ENCODE assay signal across 20 cellular contexts in the genomic region with DNA sequence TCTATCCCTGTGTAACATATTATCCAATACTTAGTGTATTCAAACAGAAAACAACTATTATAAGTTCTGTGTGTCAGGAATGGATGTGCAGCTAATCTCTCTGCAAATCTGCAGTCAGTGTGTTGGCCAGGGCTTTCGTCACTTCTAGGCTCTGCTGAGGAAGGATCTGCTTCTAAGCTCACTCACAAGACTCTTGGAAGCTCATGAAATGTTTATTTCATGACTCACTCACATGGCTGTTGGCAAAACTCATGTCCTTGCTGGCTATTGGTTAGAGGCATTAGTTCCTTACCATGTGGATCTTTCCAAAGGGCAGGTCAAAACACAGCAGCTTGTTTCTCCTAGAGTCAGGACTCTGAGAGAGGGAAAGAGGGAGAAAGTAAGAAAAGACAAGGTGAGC.
A peak's percentile ranks its signal among the peaks of the same experiment; 100 is the strongest.
DNase-seq lines count a peak whose midpoint lies in the region; ATAC-seq and TF ChIP-seq lines count a peak whose summit lies in the region.
"Had no signal": no experiment of that assay in that cellular context is flagged by ENCODE, and none has a peak within 500 bp of the region (broad histone marks: within the 10 kb centered on the region; RNA-seq: fewer than 3 reads in every experiment).

No MANE protein-coding gene starts in this region.

- H3K36me3 ChIP-seq in RWPE2 (ENCODE audit: low read depth) (no peaks in the 10 kb centered on the region), trophoblast cell (ENCODE audit: control insufficient read depth in 1 of 2, insufficient read depth in 2 of 2, low read length in 2 of 2) (no peaks in the 10 kb centered on the region)
- H3K36me3 ChIP-seq in effector memory CD4-positive, alpha-beta T cell (ENCODE audit: control insufficient read depth, insufficient read depth, low read length) = no peaks in the 10 kb centered on the region
- H3K36me3 ChIP-seq: pancreas, sigmoid colon, vagina had no signal

- H2AK5ac ChIP-seq in trophoblast cell (ENCODE audit: low read length) = no peak overlapping the region

- no peak overlapping the region for H3K4me2 ChIP-seq in trophoblast cell (ENCODE audit: low read length)

- no peak overlapping the region for H3K4ac ChIP-seq in trophoblast cell (ENCODE audit: low read depth, low read length)

- WGBS in trophoblast cell (ENCODE audit: extremely low coverage, insufficient coverage, insufficient read length) = no CpG with 5 or more reads among the region's 1 CpG

- ATAC-seq in RWPE2 (ENCODE audit: low read depth) (peak; percentile 92), HG02973 (IDR thresholded peaks at IDR 0.05; ENCODE audit: unreplicated experiment) (no peak)
- ATAC-seq: activated CD4-positive, alpha-beta T cell treated with anti-CD3 and anti-CD28 coated beads for 36 hours; activated CD8-positive, alpha-beta memory T cell treated with anti-CD3 and anti-CD28 coated beads, Interleukin-2, amount 10 ng/mL, durations not matched to agents 7 days and 5 days had no signal

- H3K4me3 ChIP-seq in RWPE2 (ENCODE audit: severe bottlenecking) (no peak overlapping the region), trophoblast cell (ENCODE audit: low read depth, low read length) (no peak overlapping the region)
- H3K4me3 ChIP-seq in effector memory CD4-positive, alpha-beta T cell (ENCODE audit: insufficient read depth, low read depth, low read length, poor library complexity, severe bottlenecking) = no peak overlapping the region
- H3K4me3 ChIP-seq: pancreas, sigmoid colon, vagina had no signal

- no peak for TF ChIP-seq CTCF in RWPE2 (IDR thresholded peaks at IDR 0.05; ENCODE audit: poor library complexity, severe bottlenecking)

- no peak overlapping the region for H4K91ac ChIP-seq in trophoblast cell (ENCODE audit: low read depth, low read length)

- H3K27ac Mint-ChIP-seq in activated CD4-positive, alpha-beta T cell treated with anti-CD3 and anti-CD28 coated beads, Interleukin-2, amount 10 ng/mL, durations not matched to agents 7 days and 5 days = no peak overlapping the region
- H3K27ac Mint-ChIP-seq: activated CD4-positive, alpha-beta T cell treated with anti-CD3 and anti-CD28 coated beads for 36 hours; activated CD8-positive, alpha-beta memory T cell treated with anti-CD3 and anti-CD28 coated beads, Interleukin-2, amount 10 ng/mL, durations not matched to agents 7 days and 5 days; naive B cell had no signal

- no peak overlapping the region for H3K14ac ChIP-seq in trophoblast cell (ENCODE audit: low read length)

- H3K9me3 ChIP-seq in RWPE2 (ENCODE audit: severe bottlenecking) = no peaks in the 10 kb centered on the region
- no peaks in the 10 kb centered on the region for H3K9me3 ChIP-seq in trophoblast cell (ENCODE audit: insufficient read depth, low read depth, low read length)
- H3K9me3 ChIP-seq in effector memory CD4-positive, alpha-beta T cell (ENCODE audit: control insufficient read depth, low read length) = no peaks in the 10 kb centered on the region
- H3K9me3 ChIP-seq: pancreas, sigmoid colon, vagina had no signal

- H3K27me3 Mint-ChIP-seq in activated CD4-positive, alpha-beta T cell treated with anti-CD3 and anti-CD28 coated beads, Interleukin-2, amount 10 ng/mL, durations not matched to agents 7 days and 5 days = no peaks in the 10 kb centered on the region
- H3K27me3 Mint-ChIP-seq: activated CD8-positive, alpha-beta memory T cell treated with anti-CD3 and anti-CD28 coated beads, Interleukin-2, amount 10 ng/mL, durations not matched to agents 7 days and 5 days had no signal

- H3K18ac ChIP-seq in trophoblast cell (ENCODE audit: low read length) = no peak overlapping the region

- peak; percentile 12 for DNase-seq in GM03348 (ENCODE audit: low spot score)
- no peak for DNase-seq in RWPE2 (ENCODE audit: low spot score)
- peak; percentile 43 for DNase-seq in fibroblast of the conjunctiva (ENCODE audit: low read depth)
- DNase-seq in trophoblast cell = peak; percentile 34 to 64
- no peak for DNase-seq in NCI-H748 (lab: John Stamatoyannopoulos, UW; ENCODE audit: unreplicated experiment)
- no peak for DNase-seq in effector memory CD4-positive, alpha-beta T cell
- DNase-seq in activated CD4-positive, alpha-beta T cell treated with anti-CD3 and anti-CD28 coated beads, Interleukin-2, amount 10 ng/mL, durations not matched to agents 7 days and 5 days = no peak
- DNase-seq: activated CD4-positive, alpha-beta T cell treated with anti-CD3 and anti-CD28 coated beads for 36 hours; activated CD8-positive, alpha-beta memory T cell treated with anti-CD3 and anti-CD28 coated beads, Interleukin-2, amount 10 ng/mL, durations not matched to agents 7 days and 5 days; AML-193; COR-L47; GF-D8; naive B cell; NCI-H82; pancreas; sigmoid colon; stimulated activated CD4-positive, alpha-beta T cell treated with anti-CD3 and anti-CD28 coated beads, Interleukin-1b, Interleukin-23, amount 100 ng/mL, for 48 hours had no signal

- H3K27ac ChIP-seq in RWPE2 (ENCODE audit: poor library complexity, severe bottlenecking) (no peak overlapping the region), trophoblast cell (ENCODE audit: low read depth, low read length) (no peak overlapping the region)
- no peak overlapping the region for H3K27ac ChIP-seq in effector memory CD4-positive, alpha-beta T cell (ENCODE audit: insufficient read depth, low read length, poor library complexity, severe bottlenecking)
- H3K27ac ChIP-seq: pancreas, sigmoid colon, vagina had no signal

- H3K9me3 Mint-ChIP-seq in activated CD4-positive, alpha-beta T cell treated with anti-CD3 and anti-CD28 coated beads, Interleukin-2, amount 10 ng/mL, durations not matched to agents 7 days and 5 days = no peaks in the 10 kb centered on the region
- H3K9me3 Mint-ChIP-seq: central memory CD8-positive, alpha-beta T cell had no signal

- no peaks in the 10 kb centered on the region for H3K36me3 Mint-ChIP-seq in activated CD4-positive, alpha-beta T cell treated with anti-CD3 and anti-CD28 coated beads, Interleukin-2, amount 10 ng/mL, durations not matched to agents 7 days and 5 days (ENCODE audit: low read depth)
- H3K36me3 Mint-ChIP-seq: activated CD8-positive, alpha-beta memory T cell treated with anti-CD3 and anti-CD28 coated beads, Interleukin-2, amount 10 ng/mL, durations not matched to agents 7 days and 5 days; naive B cell had no signal

- POLR2A ChIA-PET in activated CD4-positive, alpha-beta T cell treated with anti-CD3 and anti-CD28 coated beads, Interleukin-2, amount 10 ng/mL, durations not matched to agents 7 days and 5 days (lab: Charles Lee) = no interaction called here

- H4K8ac ChIP-seq in trophoblast cell (ENCODE audit: low read depth, low read length) = no peak overlapping the region

- H3K4me1 Mint-ChIP-seq in activated CD4-positive, alpha-beta T cell treated with anti-CD3 and anti-CD28 coated beads, Interleukin-2, amount 10 ng/mL, durations not matched to agents 7 days and 5 days = no peaks in the 10 kb centered on the region
- H3K4me1 Mint-ChIP-seq: activated CD4-positive, alpha-beta T cell treated with anti-CD3 and anti-CD28 coated beads for 36 hours; activated CD8-positive, alpha-beta memory T cell treated with anti-CD3 and anti-CD28 coated beads, Interleukin-2, amount 10 ng/mL, durations not matched to agents 7 days and 5 days; central memory CD8-positive, alpha-beta T cell; naive B cell had no signal

- H3K79me2 ChIP-seq in trophoblast cell (ENCODE audit: control insufficient read depth, insufficient read depth, low read length, poor library complexity) = no peaks in the 10 kb centered on the region

- H3K23ac ChIP-seq in trophoblast cell (ENCODE audit: low read length) = no peak overlapping the region

- H3K27me3 ChIP-seq in RWPE2 (ENCODE audit: insufficient read depth, poor library complexity, severe bottlenecking) (peaks cover 12% of the 10 kb centered on the region), trophoblast cell (ENCODE audit: insufficient read depth, low read length) (no peaks in the 10 kb centered on the region)
- H3K27me3 ChIP-seq in effector memory CD4-positive, alpha-beta T cell (replicated peaks; ENCODE audit: control insufficient read depth, insufficient read depth, low read length, poor library complexity, severe bottlenecking) = no peaks in the 10 kb centered on the region
- H3K27me3 ChIP-seq: pancreas, sigmoid colon, vagina had no signal

- H3K4me1 ChIP-seq in RWPE2 (ENCODE audit: insufficient read depth, poor library complexity, severe bottlenecking) (peaks cover 3% of the 10 kb centered on the region), trophoblast cell (ENCODE audit: control insufficient read depth in 1 of 2, insufficient read depth in 2 of 2, low read length in 2 of 2) (peaks cover 0 to 4% of the 10 kb centered on the region in 2 experiments)
- no peaks in the 10 kb centered on the region for H3K4me1 ChIP-seq in effector memory CD4-positive, alpha-beta T cell (ENCODE audit: control insufficient read depth, insufficient read depth, low read length, poor library complexity, severe bottlenecking)
- H3K4me1 ChIP-seq: pancreas, sigmoid colon, vagina had no signal

- H4K12ac ChIP-seq in trophoblast cell (ENCODE audit: low read depth, low read length) = no peak overlapping the region

- no peak overlapping the region for H3K9ac ChIP-seq in trophoblast cell (ENCODE audit: low read length)

- no peak overlapping the region for H2AFZ ChIP-seq in trophoblast cell (ENCODE audit: insufficient read depth, low read length, poor library complexity)

- no peak overlapping the region for H2BK5ac ChIP-seq in trophoblast cell (ENCODE audit: low read depth, low read length, poor library complexity)

- H2BK12ac ChIP-seq in trophoblast cell (ENCODE audit: low read length) = no peak overlapping the region

- no peaks in the 10 kb centered on the region for H3K79me1 ChIP-seq in trophoblast cell (ENCODE audit: low read length)

- CTCF ChIA-PET in activated CD4-positive, alpha-beta T cell treated with anti-CD3 and anti-CD28 coated beads, Interleukin-2, amount 10 ng/mL, durations not matched to agents 7 days and 5 days (lab: Charles Lee) = no interaction called here

- H2BK120ac ChIP-seq in trophoblast cell (ENCODE audit: insufficient read depth, low read length, poor library complexity) = no peak overlapping the region

- H3K4me3 Mint-ChIP-seq in activated CD4-positive, alpha-beta T cell treated with anti-CD3 and anti-CD28 coated beads, Interleukin-2, amount 10 ng/mL, durations not matched to agents 7 days and 5 days = no peak overlapping the region
- H3K4me3 Mint-ChIP-seq: activated CD4-positive, alpha-beta T cell treated with anti-CD3 and anti-CD28 coated beads for 36 hours; activated CD8-positive, alpha-beta memory T cell treated with anti-CD3 and anti-CD28 coated beads, Interleukin-2, amount 10 ng/mL, durations not matched to agents 7 days and 5 days; central memory CD8-positive, alpha-beta T cell; naive B cell had no signal

Comparison
In these comparisons a context has a peak if more than half of its experiments do, and no peak if none do; other contexts are left out.
1. DNase-seq: peak in GM03348 (single experiment), fibroblast of the conjunctiva (single experiment) and trophoblast cell (2 of 2); none in RWPE2 (single experiment), NCI-H748 (single experiment), effector memory CD4-positive, alpha-beta T cell (0 of 3) and activated CD4-positive, alpha-beta T cell treated with anti-CD3 and anti-CD28 coated beads, Interleukin-2, amount 10 ng/mL, durations not matched to agents 7 days and 5 days (single experiment).